Comparison of ENCODE assay signal across 16 cellular contexts in genomic region chr14:39383026-39383626, GRCh38. TPM values are rescaled to one million over a fixed set of nuclear protein-coding genes. Genes with fewer than 3 reads are reported as not detected.
A peak's percentile ranks its signal among the peaks of the same experiment; 100 is the strongest.
DNase-seq lines count a peak whose midpoint lies in the region; ATAC-seq, FAIRE-seq and TF ChIP-seq lines count a peak whose summit lies in the region.
"Had no signal": no experiment of that assay in that cellular context is flagged by ENCODE, and none has a peak within 500 bp of the region (broad histone marks: within the 10 kb centered on the region; RNA-seq: fewer than 3 reads in every experiment).

No MANE protein-coding gene starts in this region.

- peaks cover 29% of the 10 kb centered on the region for H3K4me1 Mint-ChIP-seq in central memory CD8-positive, alpha-beta T cell

- DNase-seq in GM12891 (ENCODE audit: insufficient read length, low spot score) (no peak), NCI-H510A treated with DMSO at 0.1 percent for 48 hours (lab: John Stamatoyannopoulos, UW) (no peak), middle frontal gyrus (ENCODE audit: extremely low spot score, low spot score) (no peak), GM19238 (ENCODE audit: insufficient read length, low spot score) (no peak)
- no peak for DNase-seq in central memory CD8-positive, alpha-beta T cell (ENCODE audit: low spot score in 2 of 2)
- DNase-seq: activated gamma-delta T cell treated with Interleukin-2 at 50 U/mL for 16 hours, COR-L47, lower lobe of right lung, NCI-H2029 treated with DMSO at 0.1 percent for 48 hours, nucleus accumbens, tibial artery had no signal

- H3K9me3 Mint-ChIP-seq in central memory CD8-positive, alpha-beta T cell = no peaks in the 10 kb centered on the region
- H3K9me3 Mint-ChIP-seq: WTC11 had no signal

- FAIRE-seq in GM12891 (lab: Jason Lieb, UNC) = peak; percentile 26

- ATAC-seq in GM18907 (IDR thresholded peaks at IDR 0.05; ENCODE audit: unreplicated experiment) = peak; percentile 74
- peak; percentile 59 for ATAC-seq in HG03139 (IDR thresholded peaks at IDR 0.05; ENCODE audit: unreplicated experiment)
- ATAC-seq in central memory CD8-positive, alpha-beta T cell (replicated peaks; ENCODE audit: extremely low read depth, poor library complexity, severe bottlenecking) = peak; percentile 81
- ATAC-seq: HCT116, lower lobe of right lung, SK-N-SH treated with all-trans-retinoic acid at 6 μM for 48 hours, WTC11 had no signal

- no peak for TF ChIP-seq POLR2A in GM12891 (IDR thresholded peaks at IDR 0.05; ENCODE audit: low read depth, low read length)

- H3K27ac Mint-ChIP-seq in central memory CD8-positive, alpha-beta T cell (ENCODE audit: low read depth) = peak overlapping the region; percentile 24
- H3K27ac Mint-ChIP-seq: WTC11 had no signal

- peaks cover 6% of the 10 kb centered on the region for H3K36me3 Mint-ChIP-seq in central memory CD8-positive, alpha-beta T cell (ENCODE audit: insufficient read depth)
- H3K36me3 Mint-ChIP-seq: WTC11 had no signal

- H3K4me3 Mint-ChIP-seq in central memory CD8-positive, alpha-beta T cell = peak overlapping the region; percentile 14
- H3K4me3 Mint-ChIP-seq: WTC11 had no signal

- H3K27me3 Mint-ChIP-seq in central memory CD8-positive, alpha-beta T cell = no peaks in the 10 kb centered on the region

TF ChIP-seq in GM12891, 5 proteins besides CTCF, POLR2A, EP300 and RAD21:
- TF ChIP-seq PAX5 (IDR thresholded peaks at IDR 0.05; ENCODE audit: insufficient read depth, low read length, severe bottlenecking) (no peak), SPI1 (IDR thresholded peaks at IDR 0.05; ENCODE audit: low read depth, low read length) (no peak), POLR2AphosphoS5 (IDR thresholded peaks at IDR 0.05; ENCODE audit: low read depth, low read length) (no peak), TAF1 (IDR thresholded peaks at IDR 0.05; ENCODE audit: low read depth, low read length) (no peak), POU2F2 (IDR thresholded peaks at IDR 0.05; ENCODE audit: low read depth, low read length) (no peak)

RNA-seq across cellular contexts. Expression of gene FBXO33, which starts 49.1 kb away (rescaled TPM):
- polyA plus RNA-seq in GM12891 (2012; ENCODE audit: low read depth, missing spikeins) = 11.2 TPM
